ENCODE assay signal across 11 cellular contexts in the genomic region with DNA sequence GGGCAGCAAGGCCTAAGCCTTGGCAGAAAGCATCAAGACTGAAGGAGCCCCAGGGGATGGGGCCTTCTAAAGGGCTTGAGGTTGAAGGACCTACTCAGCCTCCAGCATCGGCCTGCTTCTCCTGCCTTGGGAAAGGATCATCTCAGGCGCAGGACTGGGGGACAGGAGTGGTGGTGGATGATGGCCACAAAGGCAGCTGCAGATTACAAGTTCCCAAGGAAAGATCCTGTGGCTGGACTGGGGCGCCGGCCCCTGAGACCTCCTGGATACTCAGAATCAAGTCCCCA. TPM values are rescaled to one million over a fixed set of nuclear protein-coding genes. Genes with fewer than 3 reads are reported as not detected.
A peak's percentile ranks its signal among the peaks of the same experiment; 100 is the strongest.
DNase-seq lines count a peak whose midpoint lies in the region; ATAC-seq and TF ChIP-seq lines count a peak whose summit lies in the region.
"Had no signal": no experiment of that assay in that cellular context is flagged by ENCODE, and none has a peak within 500 bp of the region (broad histone marks: within the 10 kb centered on the region; RNA-seq: fewer than 3 reads in every experiment).

No MANE protein-coding gene starts in this region.

- H3K27ac Mint-ChIP-seq in activated CD4-positive, alpha-beta T cell treated with anti-CD3 and anti-CD28 coated beads, Interleukin-2, amount 10 ng/mL, durations not matched to agents 24 days and 14 days, result peak overlapping the region; percentile 39
- peak overlapping the region; percentile 26 to 54 for H3K27ac Mint-ChIP-seq in effector memory CD8-positive, alpha-beta T cell
- H3K27ac Mint-ChIP-seq in osteocyte (ENCODE audit: unreplicated experiment), result peak overlapping the region; percentile 69

- no peaks in the 10 kb centered on the region for H3K9me3 ChIP-seq in OCI-LY3 (ENCODE audit: insufficient read depth, low read length)
- no peaks in the 10 kb centered on the region for H3K9me3 ChIP-seq in Peyer's patch
- H3K9me3 ChIP-seq: heart left ventricle, left ventricle myocardium inferior had no signal

- TF ChIP-seq CTCF in OCI-LY3 (IDR thresholded peaks at IDR 0.05; ENCODE audit: low read depth, low read length) (no peak), osteocyte (IDR thresholded peaks at IDR 0.05) (no peak), Peyer's patch (IDR thresholded peaks at IDR 0.05) (no peak)

- peaks cover 25% of the 10 kb centered on the region for H3K4me1 Mint-ChIP-seq in activated CD4-positive, alpha-beta T cell treated with anti-CD3 and anti-CD28 coated beads, Interleukin-2, amount 10 ng/mL, durations not matched to agents 24 days and 14 days
- H3K4me1 Mint-ChIP-seq in effector memory CD8-positive, alpha-beta T cell (ENCODE audit: low read depth in 2 of 2), result peaks cover 14 to 15% of the 10 kb centered on the region in 2 donors
- peaks cover 37% of the 10 kb centered on the region for H3K4me1 Mint-ChIP-seq in osteocyte (ENCODE audit: unreplicated experiment)

- no peak overlapping the region for H2AFZ ChIP-seq in OCI-LY3 (ENCODE audit: low read depth, low read length)

- peaks cover 13% of the 10 kb centered on the region for H3K36me3 ChIP-seq in OCI-LY3 (replicated peaks; ENCODE audit: low read depth, low read length)
- no peaks in the 10 kb centered on the region for H3K36me3 ChIP-seq in Peyer's patch
- H3K36me3 ChIP-seq: heart left ventricle, left ventricle myocardium inferior had no signal

- no peak for ATAC-seq in effector memory CD8-positive, alpha-beta T cell (replicated peaks)
- no peak for ATAC-seq in GM19324 (IDR thresholded peaks at IDR 0.05; ENCODE audit: low FRiP score, unreplicated experiment)

- H4K20me1 ChIP-seq in OCI-LY3 (ENCODE audit: insufficient read depth, low read length), result peaks cover 22% of the 10 kb centered on the region

- DNase-seq in activated CD4-positive, alpha-beta T cell treated with anti-CD3 and anti-CD28 coated beads, Interleukin-2, amount 10 ng/mL, durations not matched to agents 24 days and 14 days, result no peak
- DNase-seq in activated CD4-positive, alpha-beta T cell treated with anti-CD3 and anti-CD28 coated beads for 48 hours, result no peak
- DNase-seq in effector memory CD8-positive, alpha-beta T cell, result no peak
- DNase-seq in osteocyte (ENCODE audit: extremely low spot score, unreplicated experiment), result no peak
- no peak for DNase-seq in Peyer's patch
- DNase-seq in cortex of kidney (lab: John Stamatoyannopoulos, UW), result no peak
- DNase-seq: heart left ventricle, left ventricle myocardium inferior, NCI-H1694 treated with DMSO at 0.1 percent for 48 hours had no signal

- intact Hi-C loops in activated CD4-positive, alpha-beta T cell treated with anti-CD3 and anti-CD28 coated beads, Interleukin-2, amount 10 ng/mL, durations not matched to agents 24 days and 14 days (cut with micrococcal nuclease), result no loop called here

- peak overlapping the region; percentile 97 for H3K4me2 ChIP-seq in OCI-LY3 (ENCODE audit: low read length)

- peaks cover 42% of the 10 kb centered on the region for H3K4me1 ChIP-seq in OCI-LY3 (ENCODE audit: low read length)
- peaks cover 0 to 20% (median 0%) of the 10 kb centered on the region in 4 donors for H3K4me1 ChIP-seq in Peyer's patch

- H3K27ac ChIP-seq in OCI-LY3 (ENCODE audit: low read length) (peak overlapping the region; percentile 93), Peyer's patch (no peak overlapping the region)

- peak overlapping the region; percentile 87 for H3K9ac ChIP-seq in OCI-LY3 (ENCODE audit: low read length)

- H3K27me3 Mint-ChIP-seq in activated CD4-positive, alpha-beta T cell treated with anti-CD3 and anti-CD28 coated beads, Interleukin-2, amount 10 ng/mL, durations not matched to agents 24 days and 14 days, result no peaks in the 10 kb centered on the region
- no peaks in the 10 kb centered on the region for H3K27me3 Mint-ChIP-seq in effector memory CD8-positive, alpha-beta T cell
- no peaks in the 10 kb centered on the region for H3K27me3 Mint-ChIP-seq in osteocyte (ENCODE audit: unreplicated experiment)

- H3K27me3 ChIP-seq in OCI-LY3 (ENCODE audit: low read depth, low read length) (no peaks in the 10 kb centered on the region), Peyer's patch (no peaks in the 10 kb centered on the region)

- H3K79me2 ChIP-seq in OCI-LY3 (ENCODE audit: low read length), result peaks cover 49% of the 10 kb centered on the region

- no peaks in the 10 kb centered on the region for H3K9me3 Mint-ChIP-seq in activated CD4-positive, alpha-beta T cell treated with anti-CD3 and anti-CD28 coated beads, Interleukin-2, amount 10 ng/mL, durations not matched to agents 24 days and 14 days
- no peaks in the 10 kb centered on the region for H3K9me3 Mint-ChIP-seq in effector memory CD8-positive, alpha-beta T cell
- no peaks in the 10 kb centered on the region for H3K9me3 Mint-ChIP-seq in osteocyte (ENCODE audit: unreplicated experiment)

- peak overlapping the region; percentile 41 for H3K4me3 Mint-ChIP-seq in activated CD4-positive, alpha-beta T cell treated with anti-CD3 and anti-CD28 coated beads, Interleukin-2, amount 10 ng/mL, durations not matched to agents 24 days and 14 days
- peak overlapping the region; percentile 51 to 71 for H3K4me3 Mint-ChIP-seq in effector memory CD8-positive, alpha-beta T cell
- peak overlapping the region; percentile 59 for H3K4me3 Mint-ChIP-seq in osteocyte (ENCODE audit: unreplicated experiment)

- TF ChIP-seq POLR2A in Peyer's patch (IDR thresholded peaks at IDR 0.05), result no peak

- H3K4me3 ChIP-seq in OCI-LY3 (ENCODE audit: low read length) (peak overlapping the region; percentile 86), Peyer's patch (no peak overlapping the region)

- H3K36me3 Mint-ChIP-seq in activated CD4-positive, alpha-beta T cell treated with anti-CD3 and anti-CD28 coated beads, Interleukin-2, amount 10 ng/mL, durations not matched to agents 24 days and 14 days (ENCODE audit: low read depth), result peaks cover 4% of the 10 kb centered on the region
- H3K36me3 Mint-ChIP-seq in effector memory CD8-positive, alpha-beta T cell (ENCODE audit: insufficient read depth), result peaks cover 16% of the 10 kb centered on the region
- no peaks in the 10 kb centered on the region for H3K36me3 Mint-ChIP-seq in osteocyte (ENCODE audit: unreplicated experiment)

RNA-seq across cellular contexts. Expression of a gene that starts 1.6 kb away (rescaled TPM):
- 27.4 and 29.5 TPM in 2 replicates for total RNA-seq in activated CD4-positive, alpha-beta T cell treated with anti-CD3 and anti-CD28 coated beads, Interleukin-2, amount 10 ng/mL, durations not matched to agents 24 days and 14 days
- 24.9 and 25.2 TPM in 2 replicates for total RNA-seq in osteocyte
- total RNA-seq in Peyer's patch, result 10 to 100 TPM; 17.3 to 47.3 (median 43.7) TPM

RNA-seq across cellular contexts. Expression of a gene that starts 53.8 kb away (rescaled TPM):
- total RNA-seq in activated CD4-positive, alpha-beta T cell treated with anti-CD3 and anti-CD28 coated beads, Interleukin-2, amount 10 ng/mL, durations not matched to agents 24 days and 14 days, result 44.4 and 47.7 TPM in 2 replicates
- total RNA-seq in osteocyte, result 27.7 and 31.2 TPM in 2 replicates
- total RNA-seq in Peyer's patch, result 10 to 100 TPM; 16.5 to 44.9 (median 37.4) TPM

RNA-seq across cellular contexts. Expression of a gene that starts 59.9 kb away (rescaled TPM):
- 20.6 and 21.0 TPM in 2 replicates for total RNA-seq in activated CD4-positive, alpha-beta T cell treated with anti-CD3 and anti-CD28 coated beads, Interleukin-2, amount 10 ng/mL, durations not matched to agents 24 days and 14 days
- total RNA-seq in osteocyte (3.6 and 4.1 TPM in 2 replicates), Peyer's patch (1 to 10 TPM in 1 of 4 donors, under 1 TPM in 2, not detected in 1; 0.67 to 1.3 (median 0.88) TPM)
